8 cellular contexts compared by ENCODE assay signal in the genomic region with DNA sequence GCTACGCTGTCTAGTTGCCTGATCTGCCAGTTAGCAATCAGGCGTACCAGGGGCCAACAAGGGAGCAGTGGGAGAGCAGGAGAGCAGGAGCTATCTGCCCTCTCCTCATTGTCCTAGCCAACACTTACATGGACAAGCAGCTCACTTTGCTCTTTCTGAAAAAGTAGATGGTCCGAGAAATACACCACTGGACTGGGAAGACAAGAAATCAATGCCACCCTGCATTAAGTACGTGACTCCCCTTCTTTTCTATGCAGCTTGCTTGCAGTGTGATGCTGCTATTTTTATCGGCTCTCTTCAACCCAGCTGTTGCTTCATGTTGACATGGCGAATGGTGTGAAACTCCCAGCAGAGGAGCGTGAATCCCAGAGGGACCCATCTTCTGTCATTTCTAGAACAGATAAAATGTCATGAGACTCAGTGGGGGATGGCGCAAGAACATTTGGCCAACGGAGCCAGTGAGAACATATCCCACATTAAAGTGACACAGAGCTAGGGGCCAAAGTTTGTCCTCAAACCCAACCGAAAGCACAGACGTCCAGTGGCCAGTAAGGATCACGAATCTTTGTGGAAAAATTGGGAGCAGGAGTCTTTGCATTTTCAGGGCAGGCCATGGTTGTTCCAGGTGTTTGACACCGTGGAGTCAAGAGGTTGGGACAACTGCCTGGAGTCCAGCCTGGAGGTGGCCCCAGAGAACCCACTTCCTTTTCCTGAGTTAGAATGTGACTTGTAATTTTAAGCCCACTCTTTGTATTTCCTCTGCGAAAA. TPM values are rescaled to one million over a fixed set of nuclear protein-coding genes. Genes with fewer than 3 reads are reported as not detected.
A peak's percentile ranks its signal among the peaks of the same experiment; 100 is the strongest.
DNase-seq lines count a peak whose midpoint lies in the region; ATAC-seq, FAIRE-seq and TF ChIP-seq lines count a peak whose summit lies in the region.

No MANE protein-coding gene starts in this region.

- no peaks in the 10 kb centered on the region for H3K27me3 Mint-ChIP-seq in activated T-cell treated with anti-CD3 and anti-CD28 coated beads, Interleukin-2, amount 50 U/mL, for 24 hours
- H3K27me3 Mint-ChIP-seq in Calu3 (ENCODE audit: unreplicated experiment) = no peaks in the 10 kb centered on the region

- no peak overlapping the region for H3K4me3 ChIP-seq in kidney (ENCODE audit: low read length in 2 of 2)

- peaks cover 25% of the 10 kb centered on the region for H3K4me1 Mint-ChIP-seq in activated T-cell treated with anti-CD3 and anti-CD28 coated beads, Interleukin-2, amount 50 U/mL, for 24 hours (ENCODE audit: low read depth)
- no peaks in the 10 kb centered on the region for H3K4me1 Mint-ChIP-seq in Calu3 (ENCODE audit: low read depth, unreplicated experiment)

- H3K36me3 ChIP-seq in KOPT-K1 (ENCODE audit: insufficient read depth, low read length) (no peaks in the 10 kb centered on the region), kidney (ENCODE audit: control insufficient read depth in 1 of 2, insufficient read depth in 2 of 2, low read length in 2 of 2) (no peaks in the 10 kb centered on the region)

- DNase-seq in kidney (peak; percentile 84), NCI-H1694 treated with DMSO at 0.1 percent for 48 hours (lab: John Stamatoyannopoulos, UW) (no peak), NCI-H1436 treated with DMSO at 0.1 percent for 48 hours (lab: John Stamatoyannopoulos, UW) (no peak), Calu3 (no peak)
- DNase-seq in activated T-cell treated with anti-CD3 and anti-CD28 coated beads, Interleukin-2, amount 50 U/mL, for 24 hours = no peak

- peak; percentile 61 for ATAC-seq in GM21528 (IDR thresholded peaks at IDR 0.05; ENCODE audit: low FRiP score, unreplicated experiment)

- H3K4me1 ChIP-seq in kidney (ENCODE audit: control insufficient read depth in 1 of 2, insufficient read depth in 1 of 2, low read depth in 1 of 2, low read length in 2 of 2) = peaks cover 0 to 6% of the 10 kb centered on the region in 2 donors

- TF ChIP-seq CTCF in GM12873 (IDR thresholded peaks at IDR 0.05; ENCODE audit: insufficient read depth, low read depth, low read length, missing control alignments) = peak; percentile 35
- TF ChIP-seq CTCF in kidney (IDR thresholded peaks at IDR 0.05; ENCODE audit: borderline replicate concordance, extremely low read depth, insufficient read depth) = no peak
- TF ChIP-seq CTCF in Calu3 (IDR thresholded peaks at IDR 0.05; ENCODE audit: unreplicated experiment) = no peak

- CTCF ChIA-PET in Calu3 (lab: Charles Lee) = no interaction called here

- H3K9me3 ChIP-seq in KOPT-K1 (ENCODE audit: insufficient read depth, low read length, poor library complexity, severe bottlenecking) (peaks cover 15% of the 10 kb centered on the region), kidney (ENCODE audit: control insufficient read depth in 1 of 2, low read length in 2 of 2) (no peaks in the 10 kb centered on the region)

- no peak overlapping the region for H3K4me3 Mint-ChIP-seq in activated T-cell treated with anti-CD3 and anti-CD28 coated beads, Interleukin-2, amount 50 U/mL, for 24 hours
- H3K4me3 Mint-ChIP-seq in Calu3 (ENCODE audit: low read depth, unreplicated experiment) = no peak overlapping the region

- no TSS peak for BruUV-seq in Calu3 (replicated peaks; lab: Mats Ljungman, UMichigan)

- no peak overlapping the region for H3K27ac Mint-ChIP-seq in activated T-cell treated with anti-CD3 and anti-CD28 coated beads, Interleukin-2, amount 50 U/mL, for 24 hours
- no peak overlapping the region for H3K27ac Mint-ChIP-seq in Calu3 (ENCODE audit: unreplicated experiment)

- intact Hi-C loops in kidney (cut with DNase I) (no loop called here), Calu3 (cut with micrococcal nuclease; ENCODE audit: unreplicated experiment) (no loop called here)

- H3K36me3 Mint-ChIP-seq in activated T-cell treated with anti-CD3 and anti-CD28 coated beads, Interleukin-2, amount 50 U/mL, for 24 hours (ENCODE audit: low read depth) = no peaks in the 10 kb centered on the region
- no peaks in the 10 kb centered on the region for H3K36me3 Mint-ChIP-seq in Calu3 (ENCODE audit: insufficient read depth, unreplicated experiment)

- no peaks in the 10 kb centered on the region for H3K9me3 Mint-ChIP-seq in activated T-cell treated with anti-CD3 and anti-CD28 coated beads, Interleukin-2, amount 50 U/mL, for 24 hours
- no peaks in the 10 kb centered on the region for H3K9me3 Mint-ChIP-seq in Calu3 (ENCODE audit: low read depth, unreplicated experiment)

- no peak overlapping the region for H3K9ac ChIP-seq in kidney (ENCODE audit: low read length in 2 of 2)

- peak overlapping the region; percentile 10 for H3K27ac ChIP-seq in KOPT-K1 (ENCODE audit: low read depth, low read length, poor library complexity, severe bottlenecking)
- H3K27ac ChIP-seq in kidney (ENCODE audit: low read depth in 2 of 2, low read length in 2 of 2) = no peak overlapping the region

- FAIRE-seq in kidney (lab: Jason Lieb, UNC) = no peak

RNA-seq across cellular contexts. Expression of a gene that starts 53.7 kb away (rescaled TPM):
- 82.2 TPM for total RNA-seq in kidney
- polyA plus RNA-seq in kidney (ENCODE audit: insufficient read depth, low read depth, low replicate concordance) = 20.8 TPM
- total RNA-seq in Calu3 (2022) = 33.6 and 35.0 TPM in 2 replicates
